9 cellular contexts compared by ENCODE assay signal in genomic region chr1:167273027-167273800, GRCh38. TPM values are rescaled to one million over a fixed set of nuclear protein-coding genes. Genes with fewer than 3 reads are reported as not detected.
DNase-seq lines count a peak whose midpoint lies in the region; ATAC-seq and TF ChIP-seq lines count a peak whose summit lies in the region.
"Had no signal": no experiment of that assay in that cellular context is flagged by ENCODE, and none has a peak within 500 bp of the region (broad histone marks: within the 10 kb centered on the region; RNA-seq: fewer than 3 reads in every experiment).

No MANE protein-coding gene starts in this region.

- H3K27ac Mint-ChIP-seq in endodermal cell = no peak overlapping the region
- H3K27ac Mint-ChIP-seq: activated T-cell treated with anti-CD3 and anti-CD28 coated beads, Interleukin-2, amount 50 U/mL, for 72 hours had no signal

- H3K4me3 ChIP-seq in cardiac muscle cell = no peak overlapping the region
- H3K4me3 ChIP-seq in left ventricle myocardium inferior = no peak overlapping the region
- H3K4me3 ChIP-seq in cardiac fibroblast (replicated peaks in 1 of 2; ENCODE audit: low read depth in 2 of 2, low read length in 2 of 2) = no peak overlapping the region
- H3K4me3 ChIP-seq in endodermal cell (ENCODE audit: low read length) = no peak overlapping the region

- H3K4me1 Mint-ChIP-seq in endodermal cell = peaks cover 26% of the 10 kb centered on the region

- H3K9ac ChIP-seq in endodermal cell (ENCODE audit: extremely low read depth, low read length, poor library complexity, severe bottlenecking) = no peak overlapping the region

- H3K27me3 ChIP-seq in cardiac muscle cell = no peaks in the 10 kb centered on the region
- H3K27me3 ChIP-seq in left ventricle myocardium inferior (ENCODE audit: low read depth) = no peaks in the 10 kb centered on the region
- H3K27me3 ChIP-seq in endodermal cell (ENCODE audit: control insufficient read depth, insufficient read depth, low read length, poor library complexity, severe bottlenecking) = no peaks in the 10 kb centered on the region

- H3K27ac ChIP-seq in cardiac muscle cell (no peak overlapping the region), left ventricle myocardium inferior (replicated peaks) (no peak overlapping the region), endodermal cell (ENCODE audit: low read depth, low read length) (no peak overlapping the region)

- H3K36me3 ChIP-seq in cardiac muscle cell (no peaks in the 10 kb centered on the region), left ventricle myocardium inferior (no peaks in the 10 kb centered on the region), endodermal cell (ENCODE audit: control insufficient read depth, insufficient read depth, low read length) (no peaks in the 10 kb centered on the region)

- H3K4me3 Mint-ChIP-seq in endodermal cell = no peak overlapping the region
- H3K4me3 Mint-ChIP-seq: activated T-cell treated with anti-CD3 and anti-CD28 coated beads, Interleukin-2, amount 50 U/mL, for 72 hours had no signal

- no peaks in the 10 kb centered on the region for H3K9me3 ChIP-seq in cardiac muscle cell (ENCODE audit: low read depth)
- H3K9me3 ChIP-seq in left ventricle myocardium inferior (replicated peaks) = no peaks in the 10 kb centered on the region
- no peaks in the 10 kb centered on the region for H3K9me3 ChIP-seq in endodermal cell (ENCODE audit: control insufficient read depth, low read length)

- H3K4me1 ChIP-seq in cardiac muscle cell (ENCODE audit: low read depth) (peaks cover 18% of the 10 kb centered on the region), left ventricle myocardium inferior (peaks cover 54% of the 10 kb centered on the region), endodermal cell (ENCODE audit: control insufficient read depth, insufficient read depth, low read length) (no peaks in the 10 kb centered on the region)

- H3K9me3 Mint-ChIP-seq in endodermal cell = no peaks in the 10 kb centered on the region
- H3K9me3 Mint-ChIP-seq: activated T-cell treated with anti-CD3 and anti-CD28 coated beads, Interleukin-2, amount 50 U/mL, for 72 hours had no signal

- WGBS in endodermal cell (ENCODE audit: insufficient coverage in 1 of 2, insufficient read length in 1 of 2), 2 experiments = 79 to 90% methylated on average over 7 to 12 of the region's 12 CpGs

- ATAC-seq in HG03469 (IDR thresholded peaks at IDR 0.05; ENCODE audit: unreplicated experiment) = no peak
- ATAC-seq: activated T-cell treated with anti-CD3 and anti-CD28 coated beads, Interleukin-2, amount 50 U/mL, for 72 hours had no signal

- intact Hi-C loops in left ventricle myocardium inferior (cut with micrococcal nuclease) = no loop called here

- TF ChIP-seq CTCF in cardiac muscle cell (IDR thresholded peaks at IDR 0.05; ENCODE audit: low read depth, low read length) = no peak
- no peak for TF ChIP-seq CTCF in left ventricle myocardium inferior (IDR thresholded peaks at IDR 0.05; ENCODE audit: borderline replicate concordance)
- no peak for TF ChIP-seq CTCF in cardiac fibroblast (IDR thresholded peaks at IDR 0.05; ENCODE audit: low read depth, low read length)
- no peak for TF ChIP-seq CTCF in endodermal cell (conservative IDR thresholded peaks at IDR 0.05)

- H3K36me3 Mint-ChIP-seq in endodermal cell (ENCODE audit: low read depth) = peaks cover 2% of the 10 kb centered on the region

- DNase-seq in cardiac muscle cell (ENCODE audit: low read depth in 1 of 2, low spot score in 1 of 2) = peak; percentile 25 to 86
- DNase-seq in left ventricle myocardium inferior = no peak
- DNase-seq in NCI-H2107 treated with DMSO at 0.1 percent for 48 hours (lab: John Stamatoyannopoulos, UW; ENCODE audit: unreplicated experiment) = peak; percentile 83
- peak; percentile 53 to 80 for DNase-seq in cardiac fibroblast (ENCODE audit: low read depth in 2 of 2)
- DNase-seq in stromal cell of bone marrow (ENCODE audit: low read depth) = peak; percentile 28
- no peak for DNase-seq in endodermal cell
- DNase-seq in GM19238 (ENCODE audit: insufficient read length, low spot score) = no peak
- DNase-seq: activated T-cell treated with anti-CD3 and anti-CD28 coated beads, Interleukin-2, amount 50 U/mL, for 72 hours had no signal

- no peaks in the 10 kb centered on the region for H3K27me3 Mint-ChIP-seq in endodermal cell (ENCODE audit: insufficient read depth)

RNA-seq across cellular contexts. Expression of gene POU2F1, which starts 52.5 kb away (rescaled TPM):
- 6.4 and 21.9 TPM in 2 replicates for total RNA-seq in cardiac muscle cell
- polyA plus RNA-seq in cardiac muscle cell = 9.2 and 25.6 TPM in 2 replicates
- total RNA-seq in left ventricle myocardium inferior = 7.5 TPM
- total RNA-seq in endodermal cell = 10 to 100 TPM; 48.6 to 49.4 TPM
- polyA plus RNA-seq in endodermal cell (2013, experiment 1 of 2) = 12.1 TPM
- 15.6 TPM for polyA plus RNA-seq in endodermal cell (2013, experiment 2 of 2)

Comparison
In these comparisons a context has a peak if more than half of its experiments do, and no peak if none do; other contexts are left out.
1. DNase-seq: peak in cardiac muscle cell (2 of 2), NCI-H2107 treated with DMSO at 0.1 percent for 48 hours (single experiment), cardiac fibroblast (2 of 2) and stromal cell of bone marrow (single experiment); none in left ventricle myocardium inferior (single experiment), endodermal cell (single experiment) and GM19238 (single experiment).